ENCODE assay signal across 19 cellular contexts in genomic region chr17:35299108-35299507, GRCh38. TPM values are rescaled to one million over a fixed set of nuclear protein-coding genes. Genes with fewer than 3 reads are reported as not detected.
DNase-seq lines count a peak whose midpoint lies in the region; ATAC-seq and TF ChIP-seq lines count a peak whose summit lies in the region.
"Had no signal": no experiment of that assay in that cellular context is flagged by ENCODE, and none has a peak within 500 bp of the region (broad histone marks: within the 10 kb centered on the region; RNA-seq: fewer than 3 reads in every experiment).

No MANE protein-coding gene starts in this region.

- CTCF ChIA-PET in PC-9 (lab: Charles Lee) = no interaction called here

- TF ChIP-seq CTCF in PC-9 (conservative IDR thresholded peaks at IDR 0.05) = no peak
- no peak for TF ChIP-seq CTCF in kidney epithelial cell (IDR thresholded peaks at IDR 0.05; ENCODE audit: insufficient read depth, low read length, poor library complexity, severe bottlenecking)
- TF ChIP-seq CTCF in stomach (IDR thresholded peaks at IDR 0.05) = peak in 1 of 7 experiments; percentile 11

- BruUV-seq in PC-9 (replicated peaks; lab: Mats Ljungman, UMichigan) = no TSS peak

- TF ChIP-seq EP300 in stomach (IDR thresholded peaks at IDR 0.05) = no peak

- H3K36me3 ChIP-seq in PC-9 (ENCODE audit: low read depth) (no peaks in the 10 kb centered on the region), kidney epithelial cell (ENCODE audit: control insufficient read depth, insufficient read depth, low read length) (no peaks in the 10 kb centered on the region), stomach (no peaks in the 10 kb centered on the region)
- H3K36me3 ChIP-seq: ascending aorta, gastroesophageal sphincter, spleen had no signal

- H3K27me3 ChIP-seq in PC-9 (ENCODE audit: insufficient read depth, low read depth) = no peaks in the 10 kb centered on the region
- H3K27me3 ChIP-seq in kidney epithelial cell (ENCODE audit: control insufficient read depth, insufficient read depth, low read length) = no peaks in the 10 kb centered on the region
- H3K27me3 ChIP-seq in stomach = no peaks in the 10 kb centered on the region
- H3K27me3 ChIP-seq: ascending aorta, spleen had no signal

- peak; percentile 57 for DNase-seq in DMS153 (lab: John Stamatoyannopoulos, UW)
- no peak for DNase-seq in DMS153 treated with DMSO at 0.1 percent for 48 hours (lab: John Stamatoyannopoulos, UW; ENCODE audit: unreplicated experiment)
- DNase-seq in PC-9 = peak; percentile 62 to 72
- peak; percentile 7 for DNase-seq in kidney epithelial cell (ENCODE audit: low read depth)
- peak; percentile 82 for DNase-seq in stomach
- DNase-seq in NCI-H146 treated with DMSO at 0.1 percent for 48 hours (lab: John Stamatoyannopoulos, UW; ENCODE audit: unreplicated experiment) = no peak
- DNase-seq: activated CD4-positive, alpha-beta T cell treated with anti-CD3 and anti-CD28 coated beads for 4 hours; activated naive CD4-positive, alpha-beta T cell; C1 segment of cervical spinal cord; DND-41; left ventricle myocardium superior; NCI-H1694 treated with DMSO at 0.1 percent for 48 hours; NCI-H524 treated with DMSO at 0.1 percent for 48 hours; spleen had no signal

- POLR2A ChIA-PET in PC-9 (lab: Charles Lee; ENCODE audit: unreplicated experiment) = no interaction called here

- no peaks in the 10 kb centered on the region for H3F3A ChIP-seq in PC-9 (ENCODE audit: insufficient read depth, low read depth)

- intact Hi-C loops in PC-9 (cut with micrococcal nuclease; ENCODE audit: unreplicated experiment) (loop anchor here (2.0 to 10.0 kb wide), 2 partner anchors 56 to 76 kb away; partner anchors contain the start of genes SLFN11 and SLFN5), stomach (cut with DNase I; ENCODE audit: low total_unique reads) (no loop called here)

- no peak for TF ChIP-seq POLR2A in stomach (IDR thresholded peaks at IDR 0.05)

- no peaks in the 10 kb centered on the region for H3K79me2 ChIP-seq in PC-9 (ENCODE audit: low read depth)

- no peaks in the 10 kb centered on the region for H3K9me2 ChIP-seq in PC-9 (ENCODE audit: insufficient read depth)

- WGBS in stomach, 5 donors = 27 to 54% (median 41%) methylated on average over 5 of the region's 5 CpGs

- peak overlapping the region; percentile 33 for H3K4me2 ChIP-seq in PC-9

- ATAC-seq in GM19351 (IDR thresholded peaks at IDR 0.05; ENCODE audit: unreplicated experiment) = no peak
- no peak for ATAC-seq in HG03196 (IDR thresholded peaks at IDR 0.05; ENCODE audit: unreplicated experiment)
- ATAC-seq: gastroesophageal sphincter, left ventricle myocardium superior had no signal

- H3K4me1 ChIP-seq in PC-9 (replicated peaks; ENCODE audit: insufficient read depth) (peaks cover 15% of the 10 kb centered on the region), stomach (peaks cover 0 to 10% (median 2%) of the 10 kb centered on the region in 4 donors)
- H3K4me1 ChIP-seq: ascending aorta, gastroesophageal sphincter, spleen had no signal

- H3K9me3 ChIP-seq in PC-9 (ENCODE audit: insufficient read depth, low read depth) (peaks cover 6% of the 10 kb centered on the region; the same call in 1 of the 2 replicates), stomach (peaks cover 6 to 26% (median 17%) of the 10 kb centered on the region in 4 donors)

- H2AFZ ChIP-seq in PC-9 = no peak overlapping the region

- no peaks in the 10 kb centered on the region for H4K20me1 ChIP-seq in PC-9 (ENCODE audit: insufficient read depth)

- H3K4me3 ChIP-seq in PC-9 (no peak overlapping the region), kidney epithelial cell (ENCODE audit: low read depth, low read length) (no peak overlapping the region), stomach (no peak overlapping the region)
- H3K4me3 ChIP-seq: ascending aorta, gastroesophageal sphincter, spleen had no signal

- H3K27ac ChIP-seq in PC-9 (no peak overlapping the region), stomach (no peak overlapping the region)
- H3K27ac ChIP-seq: 22Rv1, ascending aorta, gastroesophageal sphincter, spleen had no signal

RNA-seq across cellular contexts. Expression of gene SLFN5, which starts 56.2 kb away (rescaled TPM):
- 16.1 and 17.3 TPM in 2 replicates for total RNA-seq in PC-9 (2021)
- total RNA-seq in kidney epithelial cell = 114 and 129 TPM in 2 replicates
- total RNA-seq in stomach = 10 to 100 TPM in 4 of 5 donors, under 1 TPM in 1; 0.58 to 59.5 (median 20.2) TPM
- polyA plus RNA-seq in stomach = 1 to 10 TPM; 3.8 to 5.5 (median 5.2) TPM

Comparison
In these comparisons a context has a peak if more than half of its experiments do, and no peak if none do; other contexts are left out.
1. DNase-seq: peak in DMS153 (single experiment), PC-9 (2 of 2), kidney epithelial cell (single experiment) and stomach (single experiment); none in DMS153 treated with DMSO at 0.1 percent for 48 hours (single experiment) and NCI-H146 treated with DMSO at 0.1 percent for 48 hours (single experiment).